Comparison of ENCODE assay signal across 1 cellular context in genomic region chr19:638901-639250, GRCh38.
TF ChIP-seq lines count a peak whose summit lies in the region.

No MANE protein-coding gene starts in this region.

TF ChIP-seq in WTC11, 78 proteins besides CTCF, POLR2A, EP300 and RAD21 (continued from another document):
- TF ChIP-seq ZNF532 (CRISPR knock-in tag; IDR thresholded peaks at IDR 0.05; ENCODE audit: borderline replicate concordance), result no peak
- no peak for TF ChIP-seq CREB1 (CRISPR knock-in tag; IDR thresholded peaks at IDR 0.05)
- no peak for TF ChIP-seq ZNF317 (CRISPR knock-in tag; IDR thresholded peaks at IDR 0.05; ENCODE audit: borderline replicate concordance, low read depth)
- TF ChIP-seq ERG (CRISPR knock-in tag; IDR thresholded peaks at IDR 0.05), result no peak
